3 cellular contexts compared by ENCODE assay signal in genomic region chr7:22709062-22709829, GRCh38. TPM values are rescaled to one million over a fixed set of nuclear protein-coding genes. Genes with fewer than 3 reads are reported as not detected.
"Had no signal": no experiment of that assay in that cellular context is flagged by ENCODE, and none has a peak within 500 bp of the region (broad histone marks: within the 10 kb centered on the region; RNA-seq: fewer than 3 reads in every experiment).

No MANE protein-coding gene starts in this region.

RNA-seq across cellular contexts. Expression of gene IL6, which starts 17.8 kb away (rescaled TPM):
- total RNA-seq: activated T-helper 2 cell treated with anti-CD3 and anti-CD28 coated beads, Interferon-gamma antibody, Interleukin-2, Interleukin-4, amounts not matched to agents 10 μg/mL and 5 μg/mL and 100 μg/mL, durations not matched to agents 14 hours and 24 hours and 36 hours; testis had no signal
- polyA plus RNA-seq: neural cell had no signal
